Comparison of ENCODE assay signal across 12 cellular contexts in genomic region chr11:2382129-2382517, GRCh38. TPM values are rescaled to one million over a fixed set of nuclear protein-coding genes. Genes with fewer than 3 reads are reported as not detected.
DNase-seq lines count a peak whose midpoint lies in the region; ATAC-seq and TF ChIP-seq lines count a peak whose summit lies in the region.
"Had no signal": no experiment of that assay in that cellular context is flagged by ENCODE, and none has a peak within 500 bp of the region (broad histone marks: within the 10 kb centered on the region; RNA-seq: fewer than 3 reads in every experiment).

No MANE protein-coding gene starts in this region.

- TF ChIP-seq POLR2A in suprapubic skin (IDR thresholded peaks at IDR 0.05), result no peak

- intact Hi-C loops in lower lobe of right lung (cut with DNase I), result no loop called here

- DNase-seq in NAMALWA (ENCODE audit: low spot score), result peak; percentile 36
- DNase-seq in coronary artery (ENCODE audit: low spot score), result no peak
- no peak for DNase-seq in lower lobe of right lung
- no peak for DNase-seq in suprapubic skin (ENCODE audit: low spot score in 2 of 2)
- DNase-seq in DMS153 treated with DMSO at 0.1 percent for 48 hours (lab: John Stamatoyannopoulos, UW; ENCODE audit: unreplicated experiment), result no peak
- no peak for DNase-seq in GM13977 (ENCODE audit: low spot score)
- DNase-seq in COR-L47 (lab: John Stamatoyannopoulos, UW), result no peak
- DNase-seq in DMS79 treated with DMSO at 0.1 percent for 48 hours (lab: John Stamatoyannopoulos, UW), result no peak
- DNase-seq: DMS153; NCI-H187; stimulated activated naive CD4-positive, alpha-beta T cell treated with Interleukin-2 at 50 U/mL for 16 hours had no signal

- TF ChIP-seq CTCF in coronary artery (IDR thresholded peaks at IDR 0.05) (no peak), lower lobe of right lung (IDR thresholded peaks at IDR 0.05) (no peak), suprapubic skin (IDR thresholded peaks at IDR 0.05) (no peak), GM13977 (IDR thresholded peaks at IDR 0.05; ENCODE audit: extremely low read depth, insufficient read depth, missing control alignments) (no peak)

- H3K4me3 ChIP-seq in coronary artery (peak overlapping the region; percentile 49), lower lobe of right lung (no peak overlapping the region), suprapubic skin (no peak overlapping the region)

- H3K27me3 ChIP-seq in lower lobe of right lung (ENCODE audit: low read depth) (no peaks in the 10 kb centered on the region), suprapubic skin (no peaks in the 10 kb centered on the region)

- 32% methylated on average over 11 of the region's 11 CpGs for WGBS in suprapubic skin

- ATAC-seq in lower lobe of right lung, result no peak
- ATAC-seq: naive thymus-derived CD8-positive, alpha-beta T cell had no signal

- H3K27ac ChIP-seq in coronary artery (peak overlapping the region; percentile 95 to 100), lower lobe of right lung (peak overlapping the region; percentile 99), suprapubic skin (peak overlapping the region; percentile 99)

- H3K9me3 ChIP-seq in lower lobe of right lung, result no peaks in the 10 kb centered on the region
- H3K9me3 ChIP-seq in suprapubic skin, result no peaks in the 10 kb centered on the region

- in situ Hi-C loops in GM13977 (cut with MboI; ENCODE audit: low pct_unique_long_range_greater_than_20kb, low sequenced_read_pairs, unreplicated experiment), result no loop called here

- H3K36me3 ChIP-seq in lower lobe of right lung (peaks cover 14% of the 10 kb centered on the region), suprapubic skin (no peaks in the 10 kb centered on the region)

- no peak for TF ChIP-seq EP300 in suprapubic skin (IDR thresholded peaks at IDR 0.05)

- H3K4me1 ChIP-seq in lower lobe of right lung, result peaks cover 73% of the 10 kb centered on the region
- peaks cover 92% of the 10 kb centered on the region for H3K4me1 ChIP-seq in suprapubic skin

RNA-seq across cellular contexts. Expression of gene CD81, which starts 5.0 kb away (rescaled TPM):
- total RNA-seq in lower lobe of right lung (850 TPM), suprapubic skin (100 to 1,000 TPM; 234 to 340 (median 277) TPM)

RNA-seq across cellular contexts. Expression of gene TSSC4, which starts 18.4 kb away (rescaled TPM):
- 38.8 TPM for total RNA-seq in lower lobe of right lung
- 10 to 100 TPM; 25.7 to 60.9 (median 51.4) TPM for total RNA-seq in suprapubic skin
